Comparison of ENCODE assay signal across 1 cellular context in genomic region chr3:71194785-71195184, GRCh38.
TF ChIP-seq lines count a peak whose summit lies in the region.

No MANE protein-coding gene starts in this region.

TF ChIP-seq in H1, 55 proteins besides CTCF, POLR2A, EP300 and RAD21:
- TF ChIP-seq RNF2 (IDR thresholded peaks at IDR 0.05; ENCODE audit: borderline replicate concordance, low read depth, low read length, missing control alignments, poor library complexity, severe bottlenecking): no peak
- TF ChIP-seq TAF1 (IDR thresholded peaks at IDR 0.05; ENCODE audit: low read depth, low read length): no peak
- no peak for TF ChIP-seq TCF12 (IDR thresholded peaks at IDR 0.05; ENCODE audit: low read depth, low read length)
- TF ChIP-seq, protein P1, sequence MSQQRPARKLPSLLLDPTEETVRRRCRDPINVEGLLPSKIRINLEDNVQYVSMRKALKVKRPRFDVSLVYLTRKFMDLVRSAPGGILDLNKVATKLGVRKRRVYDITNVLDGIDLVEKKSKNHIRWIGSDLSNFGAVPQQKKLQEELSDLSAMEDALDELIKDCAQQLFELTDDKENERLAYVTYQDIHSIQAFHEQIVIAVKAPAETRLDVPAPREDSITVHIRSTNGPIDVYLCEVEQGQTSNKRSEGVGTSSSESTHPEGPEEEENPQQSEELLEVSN (IDR thresholded peaks at IDR 0.05): no peak
- TF ChIP-seq KDM1A (IDR thresholded peaks at IDR 0.05; ENCODE audit: borderline replicate concordance, low read length): no peak
- no peak for TF ChIP-seq ATF2 (IDR thresholded peaks at IDR 0.05; ENCODE audit: low read length)
- TF ChIP-seq SUZ12 (IDR thresholded peaks at IDR 0.05; ENCODE audit: low read length): no peak
- no peak for TF ChIP-seq ATF3 (IDR thresholded peaks at IDR 0.05; ENCODE audit: insufficient read depth, low read depth, low read length)
- TF ChIP-seq CREB1 (IDR thresholded peaks at IDR 0.05): no peak
- no peak for TF ChIP-seq POU5F1 (IDR thresholded peaks at IDR 0.05; ENCODE audit: low read depth, low read length)
TF ChIP-seq in H1: peak in this region for 0.
